In the genomic region with DNA sequence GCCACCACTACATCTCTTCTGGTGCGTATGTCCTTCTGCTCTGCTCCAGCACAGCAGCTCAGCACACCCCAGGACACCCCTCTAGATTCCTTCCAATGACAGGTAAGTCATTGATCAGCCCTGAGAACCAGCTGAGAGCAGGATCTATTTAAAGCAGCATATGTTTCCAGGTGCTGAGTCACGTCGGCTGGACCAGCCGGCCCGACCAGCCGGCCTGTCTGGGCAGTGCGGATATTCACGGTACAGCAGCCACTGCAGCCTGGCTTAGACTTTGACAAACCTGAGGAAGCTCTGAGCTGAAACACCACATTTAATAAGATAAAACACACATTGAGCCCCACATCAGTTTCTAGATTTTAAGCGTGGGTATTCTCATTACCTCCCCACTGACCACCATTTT, we compare ENCODE assay signal across 1 cellular context.
TF ChIP-seq lines count a peak whose summit lies in the region.

No MANE protein-coding gene starts in this region.

TF ChIP-seq in HepG2, 621 proteins besides CTCF, POLR2A, EP300 and RAD21:
- TF ChIP-seq, protein P1, sequence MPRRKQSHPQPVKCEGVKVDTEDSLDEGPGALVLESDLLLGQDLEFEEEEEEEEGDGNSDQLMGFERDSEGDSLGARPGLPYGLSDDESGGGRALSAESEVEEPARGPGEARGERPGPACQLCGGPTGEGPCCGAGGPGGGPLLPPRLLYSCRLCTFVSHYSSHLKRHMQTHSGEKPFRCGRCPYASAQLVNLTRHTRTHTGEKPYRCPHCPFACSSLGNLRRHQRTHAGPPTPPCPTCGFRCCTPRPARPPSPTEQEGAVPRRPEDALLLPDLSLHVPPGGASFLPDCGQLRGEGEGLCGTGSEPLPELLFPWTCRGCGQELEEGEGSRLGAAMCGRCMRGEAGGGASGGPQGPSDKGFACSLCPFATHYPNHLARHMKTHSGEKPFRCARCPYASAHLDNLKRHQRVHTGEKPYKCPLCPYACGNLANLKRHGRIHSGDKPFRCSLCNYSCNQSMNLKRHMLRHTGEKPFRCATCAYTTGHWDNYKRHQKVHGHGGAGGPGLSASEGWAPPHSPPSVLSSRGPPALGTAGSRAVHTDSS (CRISPR knock-in tag; conservative IDR thresholded peaks at IDR 0.05), result no peak
- TF ChIP-seq ZNF556 (CRISPR knock-in tag; IDR thresholded peaks at IDR 0.05; ENCODE audit: borderline replicate concordance) (no peak), ZNF343 (CRISPR knock-in tag; IDR thresholded peaks at IDR 0.05) (no peak), REPIN1 (CRISPR knock-in tag; IDR thresholded peaks at IDR 0.05; ENCODE audit: borderline replicate concordance, low read depth) (no peak), SMARCE1 (IDR thresholded peaks at IDR 0.05; ENCODE audit: borderline replicate concordance) (no peak), ZNF460 (CRISPR knock-in tag; IDR thresholded peaks at IDR 0.05; ENCODE audit: borderline replicate concordance) (no peak)
